Comparison of ENCODE assay signal across 12 cellular contexts in genomic region chr15:44682211-44682610, GRCh38. TPM values are rescaled to one million over a fixed set of nuclear protein-coding genes. Genes with fewer than 3 reads are reported as not detected.
DNase-seq lines count a peak whose midpoint lies in the region; ATAC-seq, FAIRE-seq and TF ChIP-seq lines count a peak whose summit lies in the region.
"Had no signal": no experiment of that assay in that cellular context is flagged by ENCODE, and none has a peak within 500 bp of the region (broad histone marks: within the 10 kb centered on the region; RNA-seq: fewer than 3 reads in every experiment).

No MANE protein-coding gene starts in this region.

- no peak overlapping the region for H2BK15ac ChIP-seq in H1 (ENCODE audit: low read length)

- no peak overlapping the region; the same call in 1 of the 2 replicates for H3K18ac ChIP-seq in H1 (ENCODE audit: extremely low read depth, low read length)

- no peaks in the 10 kb centered on the region for H3K79me1 ChIP-seq in H1 (ENCODE audit: low read depth, low read length)

- H2BK20ac ChIP-seq in H1 (ENCODE audit: low read length): 0 out of 2 replicates have a peak overlapping the region, but pooled peaks have one; percentile 4

- H3K4me1 ChIP-seq in left ventricle myocardium inferior (peaks cover 15% of the 10 kb centered on the region), H1 (replicated peaks in 1 of 4; ENCODE audit: control insufficient read depth in 3 of 4, insufficient read depth in 4 of 4, low read length in 3 of 4) (peaks cover 0 to 8% (median 5%) of the 10 kb centered on the region in 4 experiments; a peak in 5 of 7 replicates), upper lobe of left lung (peaks cover 13 to 21% (median 20%) of the 10 kb centered on the region in 4 donors)

- H3K56ac ChIP-seq in H1 (replicated peaks; ENCODE audit: insufficient read length, low read depth, low read length): no peak overlapping the region

- H2AK5ac ChIP-seq in H1 (ENCODE audit: low read depth, low read length): peak overlapping the region; percentile 10; the same call in 1 of the 2 replicates

- no peaks in the 10 kb centered on the region for H4K20me1 ChIP-seq in H1 (replicated peaks in 1 of 2; ENCODE audit: control insufficient read depth in 1 of 2, insufficient read depth in 2 of 2, low read length in 2 of 2)

- H2AFZ ChIP-seq in H1 (ENCODE audit: low read length): no peak overlapping the region

- no peak overlapping the region for H3K9ac ChIP-seq in H1 (replicated peaks in 1 of 4; ENCODE audit: extremely low read depth in 1 of 4, low read depth in 3 of 4, low read length in 3 of 4)

- no peak overlapping the region for H2BK120ac ChIP-seq in H1 (replicated peaks; ENCODE audit: low read depth, low read length)

- no peak for DNase-seq in Right ventricle myocardium inferior (ENCODE audit: missing footprints)
- no peak for DNase-seq in left ventricle myocardium inferior
- DNase-seq in SKM-1 treated with dmso at 0.1 percent for 144 hours (lab: John Stamatoyannopoulos, UW; ENCODE audit: unreplicated experiment): peak; percentile 21
- no peak for DNase-seq in H1 (ENCODE audit: low read depth in 1 of 2, low spot score in 2 of 2)
- DNase-seq in upper lobe of left lung: no peak
- DNase-seq in cortex of kidney (lab: John Stamatoyannopoulos, UW): no peak
- no peak for DNase-seq in DMS79 treated with DMSO at 0.1 percent for 48 hours (lab: John Stamatoyannopoulos, UW)
- DNase-seq: mesenchymal stem cell, NCI-H1417 treated with DMSO at 0.1 percent for 48 hours, NCI-H526 had no signal

- no peaks in the 10 kb centered on the region for H3K23me2 ChIP-seq in H1 (ENCODE audit: low read depth, low read length)

- H3K27me3 ChIP-seq in left ventricle myocardium inferior (ENCODE audit: low read depth) (no peaks in the 10 kb centered on the region), H1 (replicated peaks in 1 of 4; ENCODE audit: control insufficient read depth in 3 of 4, extremely low read depth in 1 of 4, insufficient read depth in 3 of 4, low read length in 3 of 4) (no peaks in the 10 kb centered on the region), upper lobe of left lung (no peaks in the 10 kb centered on the region)

- H3K79me2 ChIP-seq in H1 (ENCODE audit: control insufficient read depth in 1 of 2, insufficient read depth in 2 of 2, low read length in 2 of 2): no peaks in the 10 kb centered on the region

- TF ChIP-seq POLR2A in H1 (IDR thresholded peaks at IDR 0.05; ENCODE audit: control extremely low read depth in 1 of 2, low read depth in 2 of 2, low read length in 2 of 2): no peak
- TF ChIP-seq POLR2A in upper lobe of left lung (IDR thresholded peaks at IDR 0.05): no peak

- CTCF ChIA-PET in H1 (lab: Charles Lee; ENCODE audit: partially characterized antibody): interaction anchor here (0.5 to 2.2 kb wide), 8 partner anchors 8 to 169 kb away, joined by 3 to 15 read pairs (median 4); partner anchors contain the start of genes SPG11 and TRIM69

- H2BK12ac ChIP-seq in H1 (ENCODE audit: low read depth, low read length): peak overlapping the region; percentile 6; the same call in 1 of the 2 replicates

- intact Hi-C loops in Right ventricle myocardium inferior (cut with DNase I) (no loop called here), left ventricle myocardium inferior (cut with micrococcal nuclease) (no loop called here)

- no peak for FAIRE-seq in H1 (lab: Jason Lieb, UNC)

- H2BK5ac ChIP-seq in H1 (ENCODE audit: low read depth, low read length): no peak overlapping the region

- no peaks in the 10 kb centered on the region for H3K36me3 ChIP-seq in left ventricle myocardium inferior
- no peaks in the 10 kb centered on the region for H3K36me3 ChIP-seq in H1 (ENCODE audit: control insufficient read depth in 2 of 4, insufficient read depth in 4 of 4, low read length in 3 of 4)
- no peaks in the 10 kb centered on the region for H3K36me3 ChIP-seq in upper lobe of left lung

- no peak overlapping the region for H3K4me2 ChIP-seq in H1 (ENCODE audit: insufficient read depth in 1 of 2, low read depth in 2 of 2, low read length in 2 of 2)

- H3K27ac ChIP-seq in left ventricle myocardium inferior (replicated peaks) (no peak overlapping the region), H1 (ENCODE audit: low read depth, low read length) (no peak overlapping the region), upper lobe of left lung (peak overlapping the region in 2 of 4 donors; percentile 70 to 73)
- H3K27ac ChIP-seq: coronary artery had no signal

- H3K9me3 ChIP-seq in left ventricle myocardium inferior (replicated peaks) (no peaks in the 10 kb centered on the region), H1 (ENCODE audit: insufficient read depth in 2 of 2, low read depth in 1 of 2, low read length in 1 of 2) (no peaks in the 10 kb centered on the region), upper lobe of left lung (no peaks in the 10 kb centered on the region)

- no peak overlapping the region for H4K8ac ChIP-seq in H1 (ENCODE audit: extremely low read depth, insufficient read depth, low read length)

- POLR2A ChIA-PET in H1 (lab: Charles Lee; ENCODE audit: partially characterized antibody): interaction anchor here (1.0 to 2.3 kb wide), 2 partner anchors 9 to 19 kb away, joined by 3 to 9 read pairs; partner anchors contain the start of gene SPG11

- no peak overlapping the region for H3K23ac ChIP-seq in H1 (ENCODE audit: insufficient read length)

- no peak overlapping the region for H4K5ac ChIP-seq in H1 (ENCODE audit: insufficient read length, low read depth, low read length)

- H3K4me3 ChIP-seq in left ventricle myocardium inferior (no peak overlapping the region), H1 (ENCODE audit: extremely low read depth in 1 of 4, insufficient read depth in 2 of 4, low read depth in 3 of 4, low read length in 4 of 4) (no peak overlapping the region), upper lobe of left lung (no peak overlapping the region)
- H3K4me3 ChIP-seq: coronary artery had no signal

- H4K91ac ChIP-seq in H1 (replicated peaks; ENCODE audit: insufficient read length, low read length): no peak overlapping the region

- 85% methylated on average over 2 of the region's 2 CpGs; no CpG with 5 or more reads in 1 of the 2 experiments for WGBS in H1 (ENCODE audit: extremely low coverage in 1 of 2, insufficient coverage in 1 of 2, insufficient read length in 1 of 2, insufficient replicate concordance in 2 of 2, low coverage in 1 of 2, low lambda C conversion rate in 2 of 2, missing lambda C conversion rate in 1 of 2), 2 experiments
- 69 to 82% methylated on average over 2 of the region's 2 CpGs for WGBS in upper lobe of left lung, 2 donors

- TF ChIP-seq RAD21 in H1 (IDR thresholded peaks at IDR 0.05 in 1 of 2, conservative IDR thresholded peaks at IDR 0.05 in 1 of 2; ENCODE audit: low read depth in 2 of 2, low read length in 2 of 2): no peak

- H3K4ac ChIP-seq in H1 (replicated peaks; ENCODE audit: insufficient read length, low read depth, low read length): no peak overlapping the region

- TF ChIP-seq CTCF in left ventricle myocardium inferior (IDR thresholded peaks at IDR 0.05; ENCODE audit: borderline replicate concordance) (no peak), H1 (IDR thresholded peaks at IDR 0.05; ENCODE audit: control extremely low read depth in 1 of 3, insufficient read depth in 1 of 3, low read depth in 1 of 3, low read length in 3 of 3) (no peak), upper lobe of left lung (IDR thresholded peaks at IDR 0.05) (no peak)

- H3K14ac ChIP-seq in H1 (ENCODE audit: insufficient read length): no peak overlapping the region

- TF ChIP-seq EP300 in H1 (IDR thresholded peaks at IDR 0.05; ENCODE audit: borderline replicate concordance in 1 of 2, low read depth in 2 of 2, low read length in 2 of 2): no peak
- TF ChIP-seq EP300 in upper lobe of left lung (IDR thresholded peaks at IDR 0.05): peak in 1 of 4 donors; percentile 5

- ATAC-seq in Right ventricle myocardium inferior: peak; percentile 62
- ATAC-seq in upper lobe of left lung (ENCODE audit: low FRiP score in 2 of 2): peak; percentile 40 to 56
- ATAC-seq in HG02870 (IDR thresholded peaks at IDR 0.05; ENCODE audit: unreplicated experiment): no peak

RNA-seq across cellular contexts. Expression of gene SPG11, which starts 18.7 kb away (rescaled TPM):
- 40.5 TPM for total RNA-seq in Right ventricle myocardium inferior
- total RNA-seq in left ventricle myocardium inferior: 49.6 TPM
- total RNA-seq in H1 (2021; fragmentation: NEBNext Ultra II Directional; extraction: Animal tissue kit (Norgen Biotek cat#: 25700)): 32.5 and 37.1 TPM in 2 replicates
- 34.6 and 38.6 TPM in 2 replicates for polyA plus RNA-seq in H1 (2011; rRNA removed)
- 49.2 TPM for polyA plus RNA-seq in H1 (2011; cell fraction: cytosol; rRNA removed)
- 98.8 TPM for polyA plus RNA-seq in H1 (2011; cell fraction: nucleus; rRNA removed)
- polyA plus RNA-seq in H1 (2012, experiment 1 of 2): 31.3 to 43.0 TPM (median 37.6 TPM) in 4 replicates
- polyA plus RNA-seq in H1 (2012, experiment 2 of 2): 2.4 TPM
- polyA plus RNA-seq in H1 (2013, experiment 1 of 2): 12.8 TPM
- polyA plus RNA-seq in H1 (2013, experiment 2 of 2): 9.7 TPM
- 104 and 127 TPM in 2 replicates for polyA minus RNA-seq in H1 (2011; rRNA and poly(A)+ RNA removed)
- polyA minus RNA-seq in H1 (2011; cell fraction: cytosol; rRNA and poly(A)+ RNA removed): 43.4 TPM
- 89.8 TPM for polyA minus RNA-seq in H1 (2011; cell fraction: nucleus; rRNA and poly(A)+ RNA removed)
- total RNA-seq in upper lobe of left lung: 100 to 1,000 TPM in 3 of 6 donors, 10 to 100 TPM in 3; 81.6 to 161 (median 97.4) TPM

RNA-seq across cellular contexts. Expression of gene PATL2, which starts 28.9 kb away (rescaled TPM):
- total RNA-seq in Right ventricle myocardium inferior: 3.3 TPM
- total RNA-seq in left ventricle myocardium inferior: 3.7 TPM
- 0.48 and 0.65 TPM in 2 replicates for total RNA-seq in H1 (2021; fragmentation: NEBNext Ultra II Directional; extraction: Animal tissue kit (Norgen Biotek cat#: 25700))
- polyA plus RNA-seq in H1 (2011; rRNA removed): 1.0 and 1.3 TPM in 2 replicates
- 0.78 TPM for polyA plus RNA-seq in H1 (2011; cell fraction: cytosol; rRNA removed)
- 4.2 TPM for polyA plus RNA-seq in H1 (2011; cell fraction: nucleus; rRNA removed)
- polyA plus RNA-seq in H1 (2012, experiment 1 of 2): 0.48 to 1.1 TPM (median 0.88 TPM) in 4 replicates
- polyA plus RNA-seq in H1 (2012, experiment 2 of 2): not detected
- 0.49 TPM for polyA plus RNA-seq in H1 (2013, experiment 1 of 2)
- 0.28 TPM for polyA plus RNA-seq in H1 (2013, experiment 2 of 2)
- polyA minus RNA-seq in H1 (2011; rRNA and poly(A)+ RNA removed): 1.6 and 1.7 TPM in 2 replicates
- 0.51 TPM for polyA minus RNA-seq in H1 (2011; cell fraction: cytosol; rRNA and poly(A)+ RNA removed)
- 2.9 TPM for polyA minus RNA-seq in H1 (2011; cell fraction: nucleus; rRNA and poly(A)+ RNA removed)
- 10 to 100 TPM in 2 of 6 donors, 1 to 10 TPM in 4; 2.6 to 30.4 (median 7.8) TPM for total RNA-seq in upper lobe of left lung

RNA-seq across cellular contexts. Expression of gene B2M, which starts 29.1 kb away (rescaled TPM):
- 1,155 TPM for total RNA-seq in Right ventricle myocardium inferior
- 1,128 TPM for total RNA-seq in left ventricle myocardium inferior
- total RNA-seq in H1 (2021; fragmentation: NEBNext Ultra II Directional; extraction: Animal tissue kit (Norgen Biotek cat#: 25700)): 71.2 and 78.9 TPM in 2 replicates
- polyA plus RNA-seq in H1 (2011; rRNA removed): 380 and 907 TPM in 2 replicates
- polyA plus RNA-seq in H1 (2011; cell fraction: cytosol; rRNA removed): 423 TPM
- 24.2 TPM for polyA plus RNA-seq in H1 (2011; cell fraction: nucleus; rRNA removed)
- 141 to 188 TPM (median 152 TPM) in 4 replicates for polyA plus RNA-seq in H1 (2012, experiment 1 of 2)
- 85.5 TPM for polyA plus RNA-seq in H1 (2012, experiment 2 of 2)
- polyA plus RNA-seq in H1 (2013, experiment 1 of 2): 100 TPM
- polyA plus RNA-seq in H1 (2013, experiment 2 of 2): 143 TPM
- 62.5 and 99.2 TPM in 2 replicates for polyA minus RNA-seq in H1 (2011; rRNA and poly(A)+ RNA removed)
- 112 TPM for polyA minus RNA-seq in H1 (2011; cell fraction: cytosol; rRNA and poly(A)+ RNA removed)
- 132 TPM for polyA minus RNA-seq in H1 (2011; cell fraction: nucleus; rRNA and poly(A)+ RNA removed)
- total RNA-seq in upper lobe of left lung: 1,000 to 10,000 TPM in 5 of 6 donors, 100 to 1,000 TPM in 1; 963 to 7,115 (median 3,598) TPM

RNA-seq across cellular contexts. Expression of gene TRIM69, which starts 54.1 kb away (rescaled TPM):
- total RNA-seq in Right ventricle myocardium inferior: 51.9 TPM
- total RNA-seq in left ventricle myocardium inferior: 57.6 TPM
- total RNA-seq in H1 (2021; fragmentation: NEBNext Ultra II Directional; extraction: Animal tissue kit (Norgen Biotek cat#: 25700)): 6.2 and 6.4 TPM in 2 replicates
- 2.9 and 4.3 TPM in 2 replicates for polyA plus RNA-seq in H1 (2011; rRNA removed)
- polyA plus RNA-seq in H1 (2011; cell fraction: cytosol; rRNA removed): 4.4 TPM
- polyA plus RNA-seq in H1 (2011; cell fraction: nucleus; rRNA removed): 3.1 TPM
- 5.6 to 9.8 TPM (median 7.9 TPM) in 4 replicates for polyA plus RNA-seq in H1 (2012, experiment 1 of 2)
- 4.7 TPM for polyA plus RNA-seq in H1 (2012, experiment 2 of 2)
- polyA plus RNA-seq in H1 (2013, experiment 1 of 2): 3.6 TPM
- 4.0 TPM for polyA plus RNA-seq in H1 (2013, experiment 2 of 2)
- polyA minus RNA-seq in H1 (2011; rRNA and poly(A)+ RNA removed): 4.4 and 5.0 TPM in 2 replicates
- polyA minus RNA-seq in H1 (2011; cell fraction: cytosol; rRNA and poly(A)+ RNA removed): 2.9 TPM
- 4.8 TPM for polyA minus RNA-seq in H1 (2011; cell fraction: nucleus; rRNA and poly(A)+ RNA removed)
- 10 to 100 TPM; 10.3 to 29.3 (median 18.3) TPM for total RNA-seq in upper lobe of left lung

Comparison
In these comparisons a context has a peak if more than half of its experiments do, and no peak if none do; other contexts are left out.
1. RNA of gene B2M, which starts 29.1 kb away (total RNA-seq): 963 to 7,115 TPM in upper lobe of left lung, 1,155 TPM in Right ventricle myocardium inferior (single experiment) and 1,128 TPM in left ventricle myocardium inferior (single experiment); 71.2 to 78.9 TPM in H1; every median in the first group is over 10 times any median in the second.